ENCODE assay signal across 12 cellular contexts in the genomic region with DNA sequence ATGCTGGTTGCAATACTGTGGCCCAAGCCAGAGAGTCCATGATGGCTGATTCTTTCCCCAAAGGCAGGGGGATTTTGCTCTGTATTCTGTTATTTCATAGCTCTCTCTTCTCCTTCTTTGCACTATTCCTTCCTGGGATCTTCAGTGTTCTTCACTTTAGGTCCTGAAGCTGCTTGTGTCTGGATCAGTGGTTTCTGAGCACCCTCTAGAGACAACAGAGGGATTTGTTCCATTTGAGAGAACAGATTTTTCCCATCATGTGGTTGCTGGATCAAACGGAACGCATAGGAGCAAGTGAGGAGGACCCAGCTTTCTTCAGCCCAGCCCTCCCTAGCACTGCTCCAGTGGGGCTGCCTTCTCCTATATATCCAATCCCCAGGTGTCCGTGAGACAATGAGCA.
DNase-seq lines count a peak whose midpoint lies in the region; ATAC-seq lines count a peak whose summit lies in the region.
"Had no signal": no experiment of that assay in that cellular context is flagged by ENCODE, and none has a peak within 500 bp of the region (broad histone marks: within the 10 kb centered on the region; RNA-seq: fewer than 3 reads in every experiment).

No MANE protein-coding gene starts in this region.

- ATAC-seq in HG03565 (IDR thresholded peaks at IDR 0.05; ENCODE audit: unreplicated experiment): no peak
- ATAC-seq: upper lobe of right lung had no signal

- DNase-seq in NCI-H510A treated with DMSO at 0.1 percent for 48 hours (lab: John Stamatoyannopoulos, UW) (peak; percentile 27), NCI-H510A (lab: John Stamatoyannopoulos, UW) (no peak), NCI-H524 treated with DMSO at 0.1 percent for 48 hours (lab: John Stamatoyannopoulos, UW) (peak; percentile 23), foreskin melanocyte (peak; percentile 11), renal cortical epithelial cell (ENCODE audit: low read depth) (peak; percentile 12), retina (no peak), T-helper 9 cell (no peak)
- DNase-seq: activated B cell treated with CpG ODN at 0.5 μM for 24 hours; activated naive CD4-positive, alpha-beta T cell; effector CD8-positive, alpha-beta T cell; upper lobe of right lung had no signal

Comparison
In these comparisons a context has a peak if more than half of its experiments do, and no peak if none do; other contexts are left out.
1. DNase-seq: peak in NCI-H510A treated with DMSO at 0.1 percent for 48 hours (single experiment), NCI-H524 treated with DMSO at 0.1 percent for 48 hours (single experiment), foreskin melanocyte (single experiment) and renal cortical epithelial cell (single experiment); none in NCI-H510A (single experiment), retina (single experiment) and T-helper 9 cell (single experiment).